Comparison of ENCODE assay signal across 13 cellular contexts in the genomic region with DNA sequence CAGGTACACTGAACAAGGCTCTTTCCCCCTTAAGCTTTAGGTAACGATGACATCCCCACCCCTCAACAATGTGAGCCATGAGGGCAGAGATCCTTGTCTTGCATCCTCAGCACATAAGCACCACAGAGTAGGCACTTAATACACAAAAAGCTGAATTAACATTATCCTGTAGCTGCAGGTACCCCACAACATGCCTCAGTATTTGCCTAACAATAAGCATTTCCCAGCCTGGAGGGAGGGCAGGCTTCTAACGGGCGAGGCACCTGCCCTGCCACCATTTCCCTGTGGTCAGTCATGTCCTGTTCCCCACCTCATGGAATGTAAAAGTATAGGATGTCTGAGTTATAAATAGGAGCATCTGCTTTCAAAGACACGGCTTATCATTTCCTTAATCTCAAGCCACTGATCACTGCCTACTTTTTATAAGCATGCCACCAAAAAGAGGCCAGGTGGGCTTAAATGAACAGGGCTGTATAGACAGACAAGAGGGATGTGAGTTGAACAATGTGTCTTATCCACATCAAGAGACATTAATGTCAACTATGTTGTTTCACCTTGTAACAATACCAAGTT. TPM values are rescaled to one million over a fixed set of nuclear protein-coding genes. Genes with fewer than 3 reads are reported as not detected.
A peak's percentile ranks its signal among the peaks of the same experiment; 100 is the strongest.
DNase-seq lines count a peak whose midpoint lies in the region; ATAC-seq and TF ChIP-seq lines count a peak whose summit lies in the region.
"Had no signal": no experiment of that assay in that cellular context is flagged by ENCODE, and none has a peak within 500 bp of the region (broad histone marks: within the 10 kb centered on the region; RNA-seq: fewer than 3 reads in every experiment).

No MANE protein-coding gene starts in this region.

- H3K4me1 Mint-ChIP-seq in CD4-positive, alpha-beta T cell (ENCODE audit: low read depth): peaks cover 86% of the 10 kb centered on the region
- peaks cover 61 to 77% of the 10 kb centered on the region in 2 donors for H3K4me1 Mint-ChIP-seq in natural killer cell treated with Interleukin-12 subunit alpha and Interleukin-12 subunit beta and Interleukin-15 and Interleukin-18, amount 100 ng/mL, for 72 hours (ENCODE audit: low read depth in 2 of 2)

- H3K36me3 Mint-ChIP-seq in CD4-positive, alpha-beta T cell (ENCODE audit: low read depth): peaks cover 62% of the 10 kb centered on the region
- H3K36me3 Mint-ChIP-seq in natural killer cell treated with Interleukin-12 subunit alpha and Interleukin-12 subunit beta and Interleukin-15 and Interleukin-18, amount 100 ng/mL, for 72 hours: no peaks in the 10 kb centered on the region

- H3K27me3 Mint-ChIP-seq in CD4-positive, alpha-beta T cell: no peaks in the 10 kb centered on the region
- no peaks in the 10 kb centered on the region for H3K27me3 Mint-ChIP-seq in natural killer cell treated with Interleukin-12 subunit alpha and Interleukin-12 subunit beta and Interleukin-15 and Interleukin-18, amount 100 ng/mL, for 72 hours

- H3K4me3 Mint-ChIP-seq in CD4-positive, alpha-beta T cell: peak overlapping the region; percentile 94
- no peak overlapping the region for H3K4me3 Mint-ChIP-seq in natural killer cell treated with Interleukin-12 subunit alpha and Interleukin-12 subunit beta and Interleukin-15 and Interleukin-18, amount 100 ng/mL, for 72 hours

- peak overlapping the region; percentile 86 for H3K27ac Mint-ChIP-seq in CD4-positive, alpha-beta T cell
- peak overlapping the region; percentile 76 to 87 for H3K27ac Mint-ChIP-seq in natural killer cell treated with Interleukin-12 subunit alpha and Interleukin-12 subunit beta and Interleukin-15 and Interleukin-18, amount 100 ng/mL, for 72 hours

- peak overlapping the region; percentile 93 for H3K4me3 ChIP-seq in HUES64 (ENCODE audit: low read length)
- peak overlapping the region; percentile 20 to 22 for H3K4me3 ChIP-seq in duodenal mucosa (ENCODE audit: low read depth in 1 of 2, low read length in 2 of 2)
- H3K4me3 ChIP-seq: thyroid gland had no signal

- H3K27me3 ChIP-seq in CD4-positive, alpha-beta T cell (ENCODE audit: control insufficient read depth, insufficient read depth, low read length): no peaks in the 10 kb centered on the region
- H3K27me3 ChIP-seq in HUES64 (ENCODE audit: insufficient read depth, low read length) (no peaks in the 10 kb centered on the region), duodenal mucosa (ENCODE audit: control insufficient read depth in 1 of 2, insufficient read depth in 2 of 2, low read length in 2 of 2) (no peaks in the 10 kb centered on the region)
- H3K27me3 ChIP-seq: thyroid gland had no signal

- CTCF ChIA-PET in CD4-positive, alpha-beta T cell (lab: Charles Lee): interaction anchor here (0.8 to 2.1 kb wide), 3 partner anchors 16 to 171 kb away, joined by 3 to 6 read pairs (median 4); no protein-coding TSS in a partner anchor

- intact Hi-C loops in CD4-positive, alpha-beta T cell (cut with DNase I, micrococcal nuclease): loop anchor here in 1 of 2 experiments (2.0 to 5.0 kb wide), 3 partner anchors 13 to 275 kb away; no protein-coding TSS in a partner anchor

- POLR2A ChIA-PET in CD4-positive, alpha-beta T cell (lab: Charles Lee): interaction anchor here (1.1 to 18.5 kb wide), 3 partner anchors 9 to 115 kb away, joined by 4 to 442 read pairs (median 4); a partner anchor contains a TSS

- DNase-seq in CD4-positive, alpha-beta T cell: no peak
- no peak for DNase-seq in natural killer cell treated with Interleukin-12 subunit alpha and Interleukin-12 subunit beta and Interleukin-15 and Interleukin-18, amount 100 ng/mL, for 72 hours (ENCODE audit: low spot score)
- no peak for DNase-seq in activated gamma-delta T cell treated with Interleukin-2 at 50 U/mL for 16 hours
- no peak for DNase-seq in GOT3 (lab: John Stamatoyannopoulos, UW)
- DNase-seq: Calu3; cortex of kidney; KG1; stimulated activated CD4-positive, alpha-beta T cell treated with anti-CD3 and anti-CD28 coated beads, Interleukin-4, amount 100 ng/mL, for 4 hours; thyroid gland had no signal

- H3K27ac ChIP-seq in CD4-positive, alpha-beta T cell (ENCODE audit: low read depth, low read length): peak overlapping the region; percentile 51
- H3K27ac ChIP-seq in HUES64 (ENCODE audit: low read depth, low read length) (peak overlapping the region; percentile 75; the same call in 1 of the 2 replicates), duodenal mucosa (ENCODE audit: low read depth, low read length) (no peak overlapping the region)
- H3K27ac ChIP-seq: thyroid gland had no signal

- H3K4me1 ChIP-seq in HUES64 (ENCODE audit: insufficient read depth, low read length) (peaks cover 53% of the 10 kb centered on the region), duodenal mucosa (ENCODE audit: control insufficient read depth in 1 of 2, insufficient read depth in 2 of 2, low read length in 2 of 2) (peaks cover 75 to 82% of the 10 kb centered on the region in 2 donors)

- no peaks in the 10 kb centered on the region for H3K9me3 Mint-ChIP-seq in CD4-positive, alpha-beta T cell
- no peaks in the 10 kb centered on the region for H3K9me3 Mint-ChIP-seq in natural killer cell treated with Interleukin-12 subunit alpha and Interleukin-12 subunit beta and Interleukin-15 and Interleukin-18, amount 100 ng/mL, for 72 hours

- no peak for ATAC-seq in CD4-positive, alpha-beta T cell (ENCODE audit: poor library complexity)
- ATAC-seq in natural killer cell treated with Interleukin-12 subunit alpha and Interleukin-12 subunit beta and Interleukin-15 and Interleukin-18, amount 100 ng/mL, for 72 hours: no peak
- ATAC-seq in HG03354 (IDR thresholded peaks at IDR 0.05; ENCODE audit: poor library complexity, severe bottlenecking, unreplicated experiment): no peak
- no peak for ATAC-seq in HG03469 (IDR thresholded peaks at IDR 0.05; ENCODE audit: unreplicated experiment)

- peak overlapping the region; percentile 42; the same call in 1 of the 2 replicates for H3K9ac ChIP-seq in HUES64 (ENCODE audit: low read depth, low read length)
- H3K9ac ChIP-seq in duodenal mucosa (ENCODE audit: low read depth in 1 of 2, low read length in 2 of 2): peak overlapping the region; percentile 13 to 99

- H3K36me3 ChIP-seq in HUES64 (ENCODE audit: insufficient read depth, low read length) (peaks cover 32% of the 10 kb centered on the region), duodenal mucosa (ENCODE audit: control insufficient read depth in 1 of 2, insufficient read depth in 2 of 2, low read length in 2 of 2) (peaks cover 22 to 29% of the 10 kb centered on the region in 2 donors)
- H3K36me3 ChIP-seq: thyroid gland had no signal

- TF ChIP-seq CTCF in CD4-positive, alpha-beta T cell (IDR thresholded peaks at IDR 0.05): no peak

- no peaks in the 10 kb centered on the region for H3K9me3 ChIP-seq in CD4-positive, alpha-beta T cell (ENCODE audit: control insufficient read depth, low read length)
- H3K9me3 ChIP-seq in HUES64 (ENCODE audit: insufficient read depth, low read depth, low read length) (no peaks in the 10 kb centered on the region), duodenal mucosa (ENCODE audit: control insufficient read depth in 1 of 2, low read length in 2 of 2) (no peaks in the 10 kb centered on the region)
- H3K9me3 ChIP-seq: thyroid gland had no signal

- 13% methylated on average over 3 of the region's 4 CpGs for WGBS in HUES64

RNA-seq across cellular contexts. Expression of gene CAPZB, which starts 3.4 kb away (rescaled TPM):
- 100 to 1,000 TPM; 168 to 173 TPM for total RNA-seq in CD4-positive, alpha-beta T cell
- polyA plus RNA-seq in HUES64 (2013, experiment 1 of 2): 288 TPM
- 278 TPM for polyA plus RNA-seq in HUES64 (2013, experiment 2 of 2)
- 100 to 1,000 TPM; 270 to 359 TPM for total RNA-seq in natural killer cell treated with Interleukin-12 subunit alpha and Interleukin-12 subunit beta and Interleukin-15 and Interleukin-18, amount 100 ng/mL, for 72 hours
